In genomic region chr10:124219655-124220054, GRCh38 we compare ENCODE assay signal across 8 cellular contexts.
"Had no signal": no experiment of that assay in that cellular context is flagged by ENCODE, and none has a peak within 500 bp of the region (broad histone marks: within the 10 kb centered on the region; RNA-seq: fewer than 3 reads in every experiment).

No MANE protein-coding gene starts in this region.

- H3K9ac ChIP-seq: GM23248 had no signal

- H3K27ac ChIP-seq: GM23248 had no signal

- H3K4me3 ChIP-seq: GM23248, K562 had no signal

- FAIRE-seq: H54, HTR-8/SVneo, K562 had no signal

- H2AFZ ChIP-seq: GM23248 had no signal

- DNase-seq: GM23248, GOT3, H9, HCEC 1CT, IMR-90 had no signal
